In genomic region chr1:53896673-53897229, GRCh38 we compare ENCODE assay signal across 12 cellular contexts. TPM values are rescaled to one million over a fixed set of nuclear protein-coding genes. Genes with fewer than 3 reads are reported as not detected.
DNase-seq lines count a peak whose midpoint lies in the region; ATAC-seq and TF ChIP-seq lines count a peak whose summit lies in the region.
"Had no signal": no experiment of that assay in that cellular context is flagged by ENCODE, and none has a peak within 500 bp of the region (broad histone marks: within the 10 kb centered on the region; RNA-seq: fewer than 3 reads in every experiment).

No MANE protein-coding gene starts in this region.

- in situ Hi-C loops in Caki2 (cut with HindIII; ENCODE audit: low pct_unique_long_range_greater_than_20kb, low sequenced_read_pairs) (no loop called here), GM13977 (cut with MboI; ENCODE audit: low pct_unique_long_range_greater_than_20kb, low sequenced_read_pairs, unreplicated experiment) (no loop called here)

- no peaks in the 10 kb centered on the region for H3K36me3 Mint-ChIP-seq in osteocyte (ENCODE audit: unreplicated experiment)

- H3K27ac ChIP-seq in SK-N-MC: peak overlapping the region; percentile 71

- H3K9me3 Mint-ChIP-seq in osteocyte (ENCODE audit: unreplicated experiment): no peaks in the 10 kb centered on the region

- peaks cover 17% of the 10 kb centered on the region for H3K4me1 Mint-ChIP-seq in osteocyte (ENCODE audit: unreplicated experiment)

- no peak for ATAC-seq in HG02623 (IDR thresholded peaks at IDR 0.05; ENCODE audit: unreplicated experiment)
- ATAC-seq: heart left ventricle had no signal

- no peaks in the 10 kb centered on the region for H3K36me3 ChIP-seq in SK-N-MC (ENCODE audit: insufficient read depth, low read length)
- H3K36me3 ChIP-seq: heart left ventricle had no signal

- peak; percentile 90 for DNase-seq in Caki2 (ENCODE audit: low read depth)
- DNase-seq in SK-N-MC (ENCODE audit: low read depth, low spot score): no peak
- DNase-seq in fibroblast of peridontal ligament (ENCODE audit: extremely low read depth): peak; percentile 96
- DNase-seq in osteocyte (ENCODE audit: extremely low spot score, unreplicated experiment): no peak
- DNase-seq in stimulated activated naive CD4-positive, alpha-beta T cell treated with Interleukin-2 at 50 U/mL for 16 hours (lab: John Stamatoyannopoulos, UW): no peak
- no peak for DNase-seq in NOMO-1 (lab: John Stamatoyannopoulos, UW; ENCODE audit: unreplicated experiment in 2 of 2)
- no peak for DNase-seq in GM13977 (ENCODE audit: low spot score)
- DNase-seq: DND-41, heart left ventricle had no signal

- TF ChIP-seq CTCF in osteocyte (IDR thresholded peaks at IDR 0.05) (no peak), GM13977 (IDR thresholded peaks at IDR 0.05; ENCODE audit: extremely low read depth, insufficient read depth, missing control alignments) (no peak)

- H3K4me3 ChIP-seq in SK-N-MC: no peak overlapping the region
- H3K4me3 ChIP-seq: heart left ventricle had no signal

- peak overlapping the region; percentile 11 for H3K9ac ChIP-seq in SK-N-MC (ENCODE audit: insufficient read length)

- H3K27me3 Mint-ChIP-seq in osteocyte (ENCODE audit: unreplicated experiment): no peaks in the 10 kb centered on the region

- H3K4me3 Mint-ChIP-seq in osteocyte (ENCODE audit: unreplicated experiment): no peak overlapping the region

- peak overlapping the region; percentile 60 for H3K27ac Mint-ChIP-seq in osteocyte (ENCODE audit: unreplicated experiment)

- H3K9me3 ChIP-seq in SK-N-MC (ENCODE audit: low read depth, low read length): no peaks in the 10 kb centered on the region
- H3K9me3 ChIP-seq: heart left ventricle had no signal

RNA-seq across cellular contexts. Expression of gene DIO1, which starts 2.8 kb away (rescaled TPM):
- total RNA-seq in Caki2 (2014; rRNA removed; shearing (Covaris generic); ENCODE audit: low replicate concordance): 0.27 and 18.9 TPM in 2 replicates
- total RNA-seq in osteocyte: not detected in 2 replicates
- total RNA-seq: heart left ventricle; pulmonary artery endothelial cell; T-helper 2 cell treated with Interferon-gamma antibody and Interleukin-4, amounts not matched to agents 100 ng/mL and 5 ng/mL, for 36 hours had no signal

RNA-seq across cellular contexts. Expression of gene YIPF1, which starts 7.2 kb away (rescaled TPM):
- 27.0 and 32.4 TPM in 2 replicates for total RNA-seq in Caki2 (2014; rRNA removed; shearing (Covaris generic); ENCODE audit: low replicate concordance)
- total RNA-seq in osteocyte: 25.3 and 25.6 TPM in 2 replicates

RNA-seq across cellular contexts. Expression of gene IFT25, which starts 48.7 kb away (rescaled TPM):
- 48.5 and 49.9 TPM in 2 replicates for total RNA-seq in Caki2 (2014; rRNA removed; shearing (Covaris generic); ENCODE audit: low replicate concordance)
- total RNA-seq in osteocyte: 29.2 and 29.9 TPM in 2 replicates

RNA-seq across cellular contexts. Expression of gene LRRC42, which starts 49.4 kb away (rescaled TPM):
- total RNA-seq in Caki2 (2014; rRNA removed; shearing (Covaris generic); ENCODE audit: low replicate concordance): 51.2 and 56.4 TPM in 2 replicates
- total RNA-seq in osteocyte: 30.1 and 32.8 TPM in 2 replicates

RNA-seq across cellular contexts. Expression of gene NDC1, which starts 58.7 kb away (rescaled TPM):
- total RNA-seq in Caki2 (2014; rRNA removed; shearing (Covaris generic); ENCODE audit: low replicate concordance): 43.0 and 53.3 TPM in 2 replicates
- total RNA-seq in osteocyte: 9.8 and 10.7 TPM in 2 replicates

Comparison
In these comparisons a context has a peak if more than half of its experiments do, and no peak if none do; other contexts are left out.
1. DNase-seq: peak in Caki2 (single experiment) and fibroblast of peridontal ligament (single experiment); none in SK-N-MC (single experiment), osteocyte (single experiment), stimulated activated naive CD4-positive, alpha-beta T cell treated with Interleukin-2 at 50 U/mL for 16 hours (single experiment), NOMO-1 (0 of 2) and GM13977 (single experiment).